In genomic region chr2:47313141-47313691, GRCh38 we compare ENCODE assay signal across 10 cellular contexts. TPM values are rescaled to one million over a fixed set of nuclear protein-coding genes. Genes with fewer than 3 reads are reported as not detected.
DNase-seq lines count a peak whose midpoint lies in the region; ATAC-seq, FAIRE-seq and TF ChIP-seq lines count a peak whose summit lies in the region.
"Had no signal": no experiment of that assay in that cellular context is flagged by ENCODE, and none has a peak within 500 bp of the region (broad histone marks: within the 10 kb centered on the region; RNA-seq: fewer than 3 reads in every experiment).

No MANE protein-coding gene starts in this region.

- no peak overlapping the region for H3K4me3 ChIP-seq in choroid plexus epithelial cell (ENCODE audit: low read depth, low read length)
- H3K4me3 ChIP-seq: BLaER1 treated with 17β-estradiol and CSF1 and Interleukin-3, amounts not matched to agents 10 nM and 100 nM had no signal

- TF ChIP-seq CTCF in choroid plexus epithelial cell (conservative IDR thresholded peaks at IDR 0.05; ENCODE audit: low read depth, low read length): peak; percentile 3
- no peak for TF ChIP-seq CTCF in D721Med (IDR thresholded peaks at IDR 0.05; ENCODE audit: insufficient read depth, missing control alignments)

- DNase-seq in DMS 273 treated with DMSO at 0.1 percent for 48 hours (lab: John Stamatoyannopoulos, UW) (peak; percentile 37), NCI-H146 treated with DMSO at 0.1 percent for 48 hours (lab: John Stamatoyannopoulos, UW; ENCODE audit: unreplicated experiment) (peak; percentile 13), choroid plexus epithelial cell (ENCODE audit: low read depth) (peak; percentile 46), mucosa of gallbladder (ENCODE audit: low spot score) (peak; percentile 53), D721Med (ENCODE audit: insufficient read length, low spot score) (no peak), GM19240 (ENCODE audit: insufficient read length, low spot score) (no peak)
- no peak for DNase-seq in activated naive CD4-positive, alpha-beta T cell treated with anti-CD3 and anti-CD28 coated beads, Interleukin-2, amount 50 U/mL, for 16 hours
- DNase-seq: NCI-H345 had no signal

- FAIRE-seq in D721Med (lab: Jason Lieb, UNC): no peak

- ATAC-seq in HG03442 (IDR thresholded peaks at IDR 0.05; ENCODE audit: unreplicated experiment): no peak

RNA-seq across cellular contexts. Expression of gene EPCAM, which starts 55.9 kb away (rescaled TPM):
- total RNA-seq in mucosa of gallbladder: 266 TPM

Comparison
In these comparisons a context has a peak if more than half of its experiments do, and no peak if none do; other contexts are left out.
1. DNase-seq: peak in DMS 273 treated with DMSO at 0.1 percent for 48 hours (single experiment), NCI-H146 treated with DMSO at 0.1 percent for 48 hours (single experiment), choroid plexus epithelial cell (single experiment) and mucosa of gallbladder (single experiment); none in activated naive CD4-positive, alpha-beta T cell treated with anti-CD3 and anti-CD28 coated beads, Interleukin-2, amount 50 U/mL, for 16 hours (single experiment), D721Med (single experiment) and GM19240 (single experiment).